ENCODE assay signal across 1 cellular context in genomic region chr7:44490351-44491200, GRCh38.
TF ChIP-seq lines count a peak whose summit lies in the region.

TSS of gene NUDCD3 (minus strand) at chr7:44490658. CDS start at chr7:44490600, 58 bp downstream.

TF ChIP-seq in K562, 482 proteins besides CTCF, POLR2A, EP300 and RAD21 (continued from another document and continues in another):
- TF ChIP-seq ELF2 (CRISPR knock-in tag; IDR thresholded peaks at IDR 0.05): peak; percentile 100
- no peak for TF ChIP-seq GATA2 (CRISPR knock-in tag; IDR thresholded peaks at IDR 0.05)
- TF ChIP-seq ZNF395 (CRISPR knock-in tag; IDR thresholded peaks at IDR 0.05): peak; percentile 77
- TF ChIP-seq ZNF239 (CRISPR knock-in tag; IDR thresholded peaks at IDR 0.05): peak; percentile 38; the same call in 1 of the 2 replicates
- TF ChIP-seq PHF21A (IDR thresholded peaks at IDR 0.05; ENCODE audit: borderline replicate concordance, low read depth): peak; percentile 47; the same call in 1 of the 2 replicates
- peak; percentile 42; the same call in 1 of the 2 replicates for TF ChIP-seq CC2D1A (IDR thresholded peaks at IDR 0.05)
- no peak for TF ChIP-seq ZNF318 (IDR thresholded peaks at IDR 0.05; ENCODE audit: borderline replicate concordance in 1 of 2, low read depth in 1 of 2)
- peak; percentile 91; the same call in 1 of the 2 replicates for TF ChIP-seq FOXP4 (CRISPR knock-in tag; IDR thresholded peaks at IDR 0.05; ENCODE audit: borderline replicate concordance)
- TF ChIP-seq ID3 (CRISPR knock-in tag; IDR thresholded peaks at IDR 0.05): no peak
- peak; percentile 91 for TF ChIP-seq ID3 (tag; IDR thresholded peaks at IDR 0.05)
- no peak for TF ChIP-seq PATZ1 (CRISPR knock-in tag; IDR thresholded peaks at IDR 0.05; ENCODE audit: borderline replicate concordance)
- no peak for TF ChIP-seq HNRNPH1 (optimal IDR thresholded peaks at IDR 0.05; ENCODE audit: low read depth, low read length)
- TF ChIP-seq MEF2A (IDR thresholded peaks at IDR 0.05; ENCODE audit: control insufficient read depth, low read depth, low read length): no peak
- peak; percentile 95 to 99 (median 98) for TF ChIP-seq YY1 (IDR thresholded peaks at IDR 0.05; ENCODE audit: borderline replicate concordance in 1 of 3, control insufficient read depth in 1 of 3, extremely low read depth in 1 of 3, insufficient read depth in 3 of 3, insufficient read length in 1 of 3, insufficient replicate concordance in 2 of 3, low read depth in 1 of 3, low read length in 2 of 3)
- TF ChIP-seq SOX6 (IDR thresholded peaks at IDR 0.05): peak; percentile 34; the same call in 1 of the 2 replicates
- TF ChIP-seq EHMT2 (IDR thresholded peaks at IDR 0.05): peak; percentile 83
- TF ChIP-seq ZSCAN32 (CRISPR knock-in tag; IDR thresholded peaks at IDR 0.05): no peak
- peak; percentile 80; the same call in 1 of the 2 replicates for TF ChIP-seq MITF (IDR thresholded peaks at IDR 0.05)
- peak in 1 of 2 experiments; percentile 90; a peak in 3 of 4 replicates for TF ChIP-seq ARNT (IDR thresholded peaks at IDR 0.05)
- peak; percentile 95 for TF ChIP-seq RBFOX2 (IDR thresholded peaks at IDR 0.05; ENCODE audit: low read depth, low read length)
- TF ChIP-seq NEUROD1 (IDR thresholded peaks at IDR 0.05; ENCODE audit: borderline replicate concordance, low read depth, low read length, partially characterized antibody): peak; percentile 32
- no peak for TF ChIP-seq PPARD (CRISPR knock-in tag; IDR thresholded peaks at IDR 0.05)
- TF ChIP-seq PHF8 (IDR thresholded peaks at IDR 0.05; ENCODE audit: borderline replicate concordance, low read length): peak; percentile 99
- TF ChIP-seq MEF2D (tag; conservative IDR thresholded peaks at IDR 0.05; ENCODE audit: low read depth): peak; percentile 61
- TF ChIP-seq ZNF766 (CRISPR knock-in tag; conservative IDR thresholded peaks at IDR 0.05): peak; percentile 70; the same call in 1 of the 2 replicates
- TF ChIP-seq AFF4 (CRISPR knock-in tag; IDR thresholded peaks at IDR 0.05): peak; percentile 64; the same call in 1 of the 2 replicates
- peak; percentile 73 for TF ChIP-seq CREM (IDR thresholded peaks at IDR 0.05; ENCODE audit: low read depth)
- 0 out of 2 replicates have a peak, but pooled peaks have one; percentile 54 for TF ChIP-seq THRB (CRISPR knock-in tag; conservative IDR thresholded peaks at IDR 0.05)
- TF ChIP-seq MXD1 (CRISPR knock-in tag; IDR thresholded peaks at IDR 0.05; ENCODE audit: borderline replicate concordance, poor library complexity, severe bottlenecking): peak; percentile 4
- no peak for TF ChIP-seq TCF7L2 (IDR thresholded peaks at IDR 0.05; ENCODE audit: low read depth, low read length)
- TF ChIP-seq PHF20 (IDR thresholded peaks at IDR 0.05; ENCODE audit: partially characterized antibody): peak; percentile 98
